Comparison of ENCODE assay signal across 1 cellular context in genomic region chr9:99185904-99186303, GRCh38.
TF ChIP-seq lines count a peak whose summit lies in the region.

No MANE protein-coding gene starts in this region.

TF ChIP-seq in SK-N-SH, 30 proteins besides CTCF, POLR2A, EP300 and RAD21 (continued from another document):
- TF ChIP-seq USF1 (IDR thresholded peaks at IDR 0.05; ENCODE audit: borderline replicate concordance, low read depth): no peak
- TF ChIP-seq POLR2AphosphoS5 (IDR thresholded peaks at IDR 0.05; ENCODE audit: low read depth, low read length): no peak
- no peak for TF ChIP-seq GABPA (IDR thresholded peaks at IDR 0.05; ENCODE audit: low read depth)
- peak; percentile 81 for TF ChIP-seq MXI1 (IDR thresholded peaks at IDR 0.05; ENCODE audit: low read depth, low read length)
- TF ChIP-seq NFIC (IDR thresholded peaks at IDR 0.05; ENCODE audit: borderline replicate concordance): no peak
- no peak for TF ChIP-seq MEF2A (IDR thresholded peaks at IDR 0.05; ENCODE audit: borderline replicate concordance, low read depth)
- TF ChIP-seq GATA2 (CRISPR knock-in tag; IDR thresholded peaks at IDR 0.05): no peak
